Comparison of ENCODE assay signal across 10 cellular contexts in genomic region chrX:107747596-107748161, GRCh38. TPM values are rescaled to one million over a fixed set of nuclear protein-coding genes. Genes with fewer than 3 reads are reported as not detected.
DNase-seq lines count a peak whose midpoint lies in the region; ATAC-seq and TF ChIP-seq lines count a peak whose summit lies in the region.
"Had no signal": no experiment of that assay in that cellular context is flagged by ENCODE, and none has a peak within 500 bp of the region (broad histone marks: within the 10 kb centered on the region; RNA-seq: fewer than 3 reads in every experiment).

No MANE protein-coding gene starts in this region.

- intact Hi-C loops in prostate gland (cut with DNase I) = no loop called here

- no peaks in the 10 kb centered on the region for H3K79me2 ChIP-seq in GM23338 (replicated peaks; ENCODE audit: insufficient read depth)

- H3K27me3 ChIP-seq in prostate gland (replicated peaks; ENCODE audit: insufficient read depth) (no peaks in the 10 kb centered on the region), GM23338 (ENCODE audit: insufficient read depth) (no peaks in the 10 kb centered on the region)

- H3K9me2 ChIP-seq in GM23338 (ENCODE audit: insufficient read depth) = no peaks in the 10 kb centered on the region

- no peak overlapping the region for H3K27ac Mint-ChIP-seq in GM23338
- H3K27ac Mint-ChIP-seq: T-cell had no signal

- no peaks in the 10 kb centered on the region for H4K20me1 ChIP-seq in GM23338 (replicated peaks; ENCODE audit: insufficient read depth)

- no peaks in the 10 kb centered on the region for H3K36me3 Mint-ChIP-seq in GM23338 (ENCODE audit: low read depth)
- H3K36me3 Mint-ChIP-seq: T-cell had no signal

- H3K4me1 ChIP-seq in prostate gland (replicated peaks) (no peaks in the 10 kb centered on the region), GM23338 (ENCODE audit: insufficient read depth) (peaks cover 16% of the 10 kb centered on the region; the same call in 1 of the 2 replicates)

- H3K27ac ChIP-seq in prostate gland = peak overlapping the region; percentile 73 to 75
- no peak overlapping the region for H3K27ac ChIP-seq in GM23338 (ENCODE audit: low read depth)

- DNase-seq in ELF-1 (ENCODE audit: low read depth, low spot score) (peak; percentile 35), NCI-H226 (peak; percentile 36), fibroblast of gingiva (ENCODE audit: low read depth) (peak; percentile 62), prostate gland (ENCODE audit: low spot score) (peak; percentile 51), SKM-1 treated with dmso at 0.1 percent for 144 hours (lab: John Stamatoyannopoulos, UW; ENCODE audit: unreplicated experiment) (no peak), OCI-M2 (lab: John Stamatoyannopoulos, UW; ENCODE audit: unreplicated experiment) (no peak), GM23338 (ENCODE audit: low spot score) (no peak)
- DNase-seq: effector CD8-positive, alpha-beta T cell; T-cell had no signal

- WGBS in prostate gland = 18% methylated on average over 3 of the region's 3 CpGs

- peaks cover 9% of the 10 kb centered on the region for H3K27me3 Mint-ChIP-seq in GM23338 (ENCODE audit: insufficient read depth, low read depth, poor library complexity)
- H3K27me3 Mint-ChIP-seq: T-cell had no signal

- no peak overlapping the region for H3K4me2 ChIP-seq in GM23338

- TF ChIP-seq POLR2A in prostate gland (IDR thresholded peaks at IDR 0.05) = no peak

- H3K9me3 Mint-ChIP-seq in GM23338 = no peaks in the 10 kb centered on the region
- H3K9me3 Mint-ChIP-seq: T-cell had no signal

- peaks cover 27% of the 10 kb centered on the region for H3K4me1 Mint-ChIP-seq in GM23338

- H3F3A ChIP-seq in GM23338 (replicated peaks; ENCODE audit: low read depth) = no peaks in the 10 kb centered on the region

- H2AFZ ChIP-seq in GM23338 = no peak overlapping the region

- H3K4me3 Mint-ChIP-seq in GM23338 = no peak overlapping the region
- H3K4me3 Mint-ChIP-seq: T-cell had no signal

- TF ChIP-seq CTCF in prostate gland (IDR thresholded peaks at IDR 0.05) (no peak), GM23338 (conservative IDR thresholded peaks at IDR 0.05; ENCODE audit: low read depth in 2 of 2) (no peak)

- ATAC-seq in GM23338 (no peak), HG03025 (IDR thresholded peaks at IDR 0.05; ENCODE audit: low FRiP score, unreplicated experiment) (no peak)
- ATAC-seq: T-cell had no signal

- H3K36me3 ChIP-seq in prostate gland (no peaks in the 10 kb centered on the region), GM23338 (ENCODE audit: insufficient read depth) (no peaks in the 10 kb centered on the region)

- H3K4me3 ChIP-seq in prostate gland = no peak overlapping the region
- H3K4me3 ChIP-seq in GM23338 = no peak overlapping the region

- no peaks in the 10 kb centered on the region for H3K9me3 ChIP-seq in prostate gland

TF ChIP-seq in GM23338, 12 proteins besides CTCF, POLR2A, EP300 and RAD21 (continues in another document):
- TF ChIP-seq CREB1 (CRISPR knock-in tag; IDR thresholded peaks at IDR 0.05; ENCODE audit: low read depth) (no peak), EZH2phosphoT487 (IDR thresholded peaks at IDR 0.05; ENCODE audit: unreplicated experiment) (no peak), ZNF114 (CRISPR knock-in tag; IDR thresholded peaks at IDR 0.05) (no peak), POLR2AphosphoS5 (IDR thresholded peaks at IDR 0.05; ENCODE audit: low read depth) (no peak), STAT1 (IDR thresholded peaks at IDR 0.05; ENCODE audit: unreplicated experiment) (no peak), NANOG (IDR thresholded peaks at IDR 0.05; ENCODE audit: borderline replicate concordance) (no peak), EZH2 (IDR thresholded peaks at IDR 0.05; ENCODE audit: low read depth, unreplicated experiment) (no peak)
- TF ChIP-seq, protein P1, sequence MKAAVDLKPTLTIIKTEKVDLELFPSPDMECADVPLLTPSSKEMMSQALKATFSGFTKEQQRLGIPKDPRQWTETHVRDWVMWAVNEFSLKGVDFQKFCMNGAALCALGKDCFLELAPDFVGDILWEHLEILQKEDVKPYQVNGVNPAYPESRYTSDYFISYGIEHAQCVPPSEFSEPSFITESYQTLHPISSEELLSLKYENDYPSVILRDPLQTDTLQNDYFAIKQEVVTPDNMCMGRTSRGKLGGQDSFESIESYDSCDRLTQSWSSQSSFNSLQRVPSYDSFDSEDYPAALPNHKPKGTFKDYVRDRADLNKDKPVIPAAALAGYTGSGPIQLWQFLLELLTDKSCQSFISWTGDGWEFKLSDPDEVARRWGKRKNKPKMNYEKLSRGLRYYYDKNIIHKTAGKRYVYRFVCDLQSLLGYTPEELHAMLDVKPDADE (IDR thresholded peaks at IDR 0.05) = no peak
- TF ChIP-seq, protein P2, sequence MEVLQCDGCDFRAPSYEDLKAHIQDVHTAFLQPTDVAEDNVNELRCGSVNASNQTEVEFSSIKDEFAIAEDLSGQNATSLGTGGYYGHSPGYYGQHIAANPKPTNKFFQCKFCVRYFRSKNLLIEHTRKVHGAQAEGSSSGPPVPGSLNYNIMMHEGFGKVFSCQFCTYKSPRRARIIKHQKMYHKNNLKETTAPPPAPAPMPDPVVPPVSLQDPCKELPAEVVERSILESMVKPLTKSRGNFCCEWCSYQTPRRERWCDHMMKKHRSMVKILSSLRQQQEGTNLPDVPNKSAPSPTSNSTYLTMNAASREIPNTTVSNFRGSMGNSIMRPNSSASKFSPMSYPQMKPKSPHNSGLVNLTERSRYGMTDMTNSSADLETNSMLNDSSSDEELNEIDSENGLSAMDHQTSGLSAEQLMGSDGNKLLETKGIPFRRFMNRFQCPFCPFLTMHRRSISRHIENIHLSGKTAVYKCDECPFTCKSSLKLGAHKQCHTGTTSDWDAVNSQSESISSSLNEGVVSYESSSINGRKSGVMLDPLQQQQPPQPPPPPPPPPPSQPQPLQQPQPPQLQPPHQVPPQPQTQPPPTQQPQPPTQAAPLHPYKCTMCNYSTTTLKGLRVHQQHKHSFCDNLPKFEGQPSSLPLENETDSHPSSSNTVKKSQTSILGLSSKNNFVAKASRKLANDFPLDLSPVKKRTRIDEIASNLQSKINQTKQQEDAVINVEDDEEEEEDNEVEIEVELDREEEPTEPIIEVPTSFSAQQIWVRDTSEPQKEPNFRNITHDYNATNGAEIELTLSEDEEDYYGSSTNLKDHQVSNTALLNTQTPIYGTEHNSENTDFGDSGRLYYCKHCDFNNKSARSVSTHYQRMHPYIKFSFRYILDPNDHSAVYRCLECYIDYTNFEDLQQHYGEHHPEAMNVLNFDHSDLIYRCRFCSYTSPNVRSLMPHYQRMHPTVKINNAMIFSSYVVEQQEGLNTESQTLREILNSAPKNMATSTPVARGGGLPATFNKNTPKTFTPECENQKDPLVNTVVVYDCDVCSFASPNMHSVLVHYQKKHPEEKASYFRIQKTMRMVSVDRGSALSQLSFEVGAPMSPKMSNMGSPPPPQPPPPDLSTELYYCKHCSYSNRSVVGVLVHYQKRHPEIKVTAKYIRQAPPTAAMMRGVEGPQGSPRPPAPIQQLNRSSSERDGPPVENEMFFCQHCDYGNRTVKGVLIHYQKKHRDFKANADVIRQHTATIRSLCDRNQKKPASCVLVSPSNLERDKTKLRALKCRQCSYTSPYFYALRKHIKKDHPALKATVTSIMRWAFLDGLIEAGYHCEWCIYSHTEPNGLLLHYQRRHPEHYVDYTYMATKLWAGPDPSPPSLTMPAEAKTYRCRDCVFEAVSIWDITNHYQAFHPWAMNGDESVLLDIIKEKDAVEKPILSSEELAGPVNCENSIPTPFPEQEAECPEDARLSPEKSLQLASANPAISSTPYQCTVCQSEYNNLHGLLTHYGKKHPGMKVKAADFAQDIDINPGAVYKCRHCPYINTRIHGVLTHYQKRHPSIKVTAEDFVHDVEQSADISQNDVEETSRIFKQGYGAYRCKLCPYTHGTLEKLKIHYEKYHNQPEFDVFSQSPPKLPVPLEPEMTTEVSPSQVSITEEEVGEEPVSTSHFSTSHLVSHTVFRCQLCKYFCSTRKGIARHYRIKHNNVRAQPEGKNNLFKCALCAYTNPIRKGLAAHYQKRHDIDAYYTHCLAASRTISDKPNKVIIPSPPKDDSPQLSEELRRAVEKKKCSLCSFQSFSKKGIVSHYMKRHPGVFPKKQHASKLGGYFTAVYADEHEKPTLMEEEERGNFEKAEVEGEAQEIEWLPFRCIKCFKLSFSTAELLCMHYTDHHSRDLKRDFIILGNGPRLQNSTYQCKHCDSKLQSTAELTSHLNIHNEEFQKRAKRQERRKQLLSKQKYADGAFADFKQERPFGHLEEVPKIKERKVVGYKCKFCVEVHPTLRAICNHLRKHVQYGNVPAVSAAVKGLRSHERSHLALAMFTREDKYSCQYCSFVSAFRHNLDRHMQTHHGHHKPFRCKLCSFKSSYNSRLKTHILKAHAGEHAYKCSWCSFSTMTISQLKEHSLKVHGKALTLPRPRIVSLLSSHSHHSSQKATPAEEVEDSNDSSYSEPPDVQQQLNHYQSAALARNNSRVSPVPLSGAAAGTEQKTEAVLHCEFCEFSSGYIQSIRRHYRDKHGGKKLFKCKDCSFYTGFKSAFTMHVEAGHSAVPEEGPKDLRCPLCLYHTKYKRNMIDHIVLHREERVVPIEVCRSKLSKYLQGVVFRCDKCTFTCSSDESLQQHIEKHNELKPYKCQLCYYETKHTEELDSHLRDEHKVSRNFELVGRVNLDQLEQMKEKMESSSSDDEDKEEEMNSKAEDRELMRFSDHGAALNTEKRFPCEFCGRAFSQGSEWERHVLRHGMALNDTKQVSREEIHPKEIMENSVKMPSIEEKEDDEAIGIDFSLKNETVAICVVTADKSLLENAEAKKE (CRISPR knock-in tag; IDR thresholded peaks at IDR 0.05) = no peak

RNA-seq across cellular contexts. Expression of gene TSC22D3, which starts 27.9 kb away (rescaled TPM):
- total RNA-seq in prostate gland = 1,000 to 10,000 TPM in 1 of 2 donors, 100 to 1,000 TPM in 1; 480 to 1,164 TPM
- 10.9 and 20.0 TPM in 2 replicates for total RNA-seq in GM23338 (2014; rRNA removed; shearing (Covaris generic))
- polyA plus RNA-seq in GM23338 (2016; fragmentation: Nextera tagmentation; extraction: Ambion mirVana) = 10.2 and 12.6 TPM in 2 replicates

RNA-seq across cellular contexts. Expression of gene NCBP2L, which starts 29.9 kb away (rescaled TPM):
- 1 to 10 TPM in 1 of 2 donors, not detected in 1; 1.2 TPM for total RNA-seq in prostate gland
- not detected in 2 replicates for total RNA-seq in GM23338 (2014; rRNA removed; shearing (Covaris generic))
- polyA plus RNA-seq in GM23338 (2016; fragmentation: Nextera tagmentation; extraction: Ambion mirVana) = not detected in 2 replicates
- total RNA-seq: T-cell had no signal

Comparison
In these comparisons a context has a peak if more than half of its experiments do, and no peak if none do; other contexts are left out.
1. DNase-seq: peak in ELF-1 (single experiment), NCI-H226 (single experiment), fibroblast of gingiva (single experiment) and prostate gland (single experiment); none in SKM-1 treated with dmso at 0.1 percent for 144 hours (single experiment), OCI-M2 (single experiment) and GM23338 (single experiment).
2. RNA of gene TSC22D3, which starts 27.9 kb away (total RNA-seq): 480 to 1,164 TPM in prostate gland; 10.9 to 20.0 TPM in GM23338; every median in the first group is over 10 times any median in the second.